1 cellular context compared by ENCODE assay signal in the genomic region with DNA sequence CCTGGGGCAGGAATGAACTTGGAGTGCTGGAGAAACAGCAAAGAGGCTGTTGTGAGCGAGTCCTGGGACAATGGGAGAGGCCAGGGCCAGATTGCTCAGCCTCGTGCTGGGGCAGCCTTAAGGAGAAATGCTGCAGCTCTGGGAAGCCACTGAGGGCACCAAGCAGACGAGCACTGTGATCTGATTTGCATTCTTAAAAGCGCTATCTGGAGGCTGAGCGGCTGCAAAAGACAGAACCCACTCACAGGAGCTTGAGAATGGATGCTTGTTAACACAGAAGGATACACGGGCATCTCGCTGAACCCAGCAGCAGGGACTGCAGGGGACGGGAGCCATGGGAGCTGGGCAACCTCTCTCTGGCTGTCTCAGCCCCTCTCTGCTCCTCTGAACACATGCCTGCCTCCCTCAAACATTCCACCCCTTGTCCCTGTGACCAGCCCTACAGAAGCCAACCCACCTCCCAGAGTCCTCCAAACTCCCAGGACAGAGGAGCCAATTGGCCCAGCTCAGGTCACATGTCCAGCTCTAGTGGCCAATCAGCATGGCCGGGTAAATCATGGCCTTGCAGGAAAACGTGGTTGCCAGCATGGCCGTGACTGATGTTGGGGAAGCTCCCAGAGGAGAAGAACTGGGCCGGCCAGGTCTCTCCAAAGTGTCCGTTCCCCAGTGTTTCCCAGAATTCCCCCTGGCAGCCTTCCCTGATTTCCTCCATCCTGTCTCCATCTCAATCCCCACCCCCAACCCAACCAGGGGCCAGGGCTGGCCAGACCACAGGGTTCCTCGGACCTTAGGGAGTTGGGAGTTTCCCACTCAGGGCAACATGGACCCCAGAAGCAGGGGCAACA.
TF ChIP-seq lines count a peak whose summit lies in the region.

No MANE protein-coding gene starts in this region.

TF ChIP-seq in GM23338, 12 proteins besides CTCF, POLR2A, EP300 and RAD21 (continued from another document):
- TF ChIP-seq, protein P1, sequence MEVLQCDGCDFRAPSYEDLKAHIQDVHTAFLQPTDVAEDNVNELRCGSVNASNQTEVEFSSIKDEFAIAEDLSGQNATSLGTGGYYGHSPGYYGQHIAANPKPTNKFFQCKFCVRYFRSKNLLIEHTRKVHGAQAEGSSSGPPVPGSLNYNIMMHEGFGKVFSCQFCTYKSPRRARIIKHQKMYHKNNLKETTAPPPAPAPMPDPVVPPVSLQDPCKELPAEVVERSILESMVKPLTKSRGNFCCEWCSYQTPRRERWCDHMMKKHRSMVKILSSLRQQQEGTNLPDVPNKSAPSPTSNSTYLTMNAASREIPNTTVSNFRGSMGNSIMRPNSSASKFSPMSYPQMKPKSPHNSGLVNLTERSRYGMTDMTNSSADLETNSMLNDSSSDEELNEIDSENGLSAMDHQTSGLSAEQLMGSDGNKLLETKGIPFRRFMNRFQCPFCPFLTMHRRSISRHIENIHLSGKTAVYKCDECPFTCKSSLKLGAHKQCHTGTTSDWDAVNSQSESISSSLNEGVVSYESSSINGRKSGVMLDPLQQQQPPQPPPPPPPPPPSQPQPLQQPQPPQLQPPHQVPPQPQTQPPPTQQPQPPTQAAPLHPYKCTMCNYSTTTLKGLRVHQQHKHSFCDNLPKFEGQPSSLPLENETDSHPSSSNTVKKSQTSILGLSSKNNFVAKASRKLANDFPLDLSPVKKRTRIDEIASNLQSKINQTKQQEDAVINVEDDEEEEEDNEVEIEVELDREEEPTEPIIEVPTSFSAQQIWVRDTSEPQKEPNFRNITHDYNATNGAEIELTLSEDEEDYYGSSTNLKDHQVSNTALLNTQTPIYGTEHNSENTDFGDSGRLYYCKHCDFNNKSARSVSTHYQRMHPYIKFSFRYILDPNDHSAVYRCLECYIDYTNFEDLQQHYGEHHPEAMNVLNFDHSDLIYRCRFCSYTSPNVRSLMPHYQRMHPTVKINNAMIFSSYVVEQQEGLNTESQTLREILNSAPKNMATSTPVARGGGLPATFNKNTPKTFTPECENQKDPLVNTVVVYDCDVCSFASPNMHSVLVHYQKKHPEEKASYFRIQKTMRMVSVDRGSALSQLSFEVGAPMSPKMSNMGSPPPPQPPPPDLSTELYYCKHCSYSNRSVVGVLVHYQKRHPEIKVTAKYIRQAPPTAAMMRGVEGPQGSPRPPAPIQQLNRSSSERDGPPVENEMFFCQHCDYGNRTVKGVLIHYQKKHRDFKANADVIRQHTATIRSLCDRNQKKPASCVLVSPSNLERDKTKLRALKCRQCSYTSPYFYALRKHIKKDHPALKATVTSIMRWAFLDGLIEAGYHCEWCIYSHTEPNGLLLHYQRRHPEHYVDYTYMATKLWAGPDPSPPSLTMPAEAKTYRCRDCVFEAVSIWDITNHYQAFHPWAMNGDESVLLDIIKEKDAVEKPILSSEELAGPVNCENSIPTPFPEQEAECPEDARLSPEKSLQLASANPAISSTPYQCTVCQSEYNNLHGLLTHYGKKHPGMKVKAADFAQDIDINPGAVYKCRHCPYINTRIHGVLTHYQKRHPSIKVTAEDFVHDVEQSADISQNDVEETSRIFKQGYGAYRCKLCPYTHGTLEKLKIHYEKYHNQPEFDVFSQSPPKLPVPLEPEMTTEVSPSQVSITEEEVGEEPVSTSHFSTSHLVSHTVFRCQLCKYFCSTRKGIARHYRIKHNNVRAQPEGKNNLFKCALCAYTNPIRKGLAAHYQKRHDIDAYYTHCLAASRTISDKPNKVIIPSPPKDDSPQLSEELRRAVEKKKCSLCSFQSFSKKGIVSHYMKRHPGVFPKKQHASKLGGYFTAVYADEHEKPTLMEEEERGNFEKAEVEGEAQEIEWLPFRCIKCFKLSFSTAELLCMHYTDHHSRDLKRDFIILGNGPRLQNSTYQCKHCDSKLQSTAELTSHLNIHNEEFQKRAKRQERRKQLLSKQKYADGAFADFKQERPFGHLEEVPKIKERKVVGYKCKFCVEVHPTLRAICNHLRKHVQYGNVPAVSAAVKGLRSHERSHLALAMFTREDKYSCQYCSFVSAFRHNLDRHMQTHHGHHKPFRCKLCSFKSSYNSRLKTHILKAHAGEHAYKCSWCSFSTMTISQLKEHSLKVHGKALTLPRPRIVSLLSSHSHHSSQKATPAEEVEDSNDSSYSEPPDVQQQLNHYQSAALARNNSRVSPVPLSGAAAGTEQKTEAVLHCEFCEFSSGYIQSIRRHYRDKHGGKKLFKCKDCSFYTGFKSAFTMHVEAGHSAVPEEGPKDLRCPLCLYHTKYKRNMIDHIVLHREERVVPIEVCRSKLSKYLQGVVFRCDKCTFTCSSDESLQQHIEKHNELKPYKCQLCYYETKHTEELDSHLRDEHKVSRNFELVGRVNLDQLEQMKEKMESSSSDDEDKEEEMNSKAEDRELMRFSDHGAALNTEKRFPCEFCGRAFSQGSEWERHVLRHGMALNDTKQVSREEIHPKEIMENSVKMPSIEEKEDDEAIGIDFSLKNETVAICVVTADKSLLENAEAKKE (CRISPR knock-in tag; IDR thresholded peaks at IDR 0.05): no peak
- TF ChIP-seq CREB1 (CRISPR knock-in tag; IDR thresholded peaks at IDR 0.05; ENCODE audit: low read depth): no peak
- no peak for TF ChIP-seq EZH2 (IDR thresholded peaks at IDR 0.05; ENCODE audit: low read depth, unreplicated experiment)
- no peak for TF ChIP-seq EZH2phosphoT487 (IDR thresholded peaks at IDR 0.05; ENCODE audit: unreplicated experiment)
- TF ChIP-seq, protein P2, sequence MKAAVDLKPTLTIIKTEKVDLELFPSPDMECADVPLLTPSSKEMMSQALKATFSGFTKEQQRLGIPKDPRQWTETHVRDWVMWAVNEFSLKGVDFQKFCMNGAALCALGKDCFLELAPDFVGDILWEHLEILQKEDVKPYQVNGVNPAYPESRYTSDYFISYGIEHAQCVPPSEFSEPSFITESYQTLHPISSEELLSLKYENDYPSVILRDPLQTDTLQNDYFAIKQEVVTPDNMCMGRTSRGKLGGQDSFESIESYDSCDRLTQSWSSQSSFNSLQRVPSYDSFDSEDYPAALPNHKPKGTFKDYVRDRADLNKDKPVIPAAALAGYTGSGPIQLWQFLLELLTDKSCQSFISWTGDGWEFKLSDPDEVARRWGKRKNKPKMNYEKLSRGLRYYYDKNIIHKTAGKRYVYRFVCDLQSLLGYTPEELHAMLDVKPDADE (IDR thresholded peaks at IDR 0.05): no peak
- TF ChIP-seq STAT1 (IDR thresholded peaks at IDR 0.05; ENCODE audit: unreplicated experiment): no peak
